8 cellular contexts compared by ENCODE assay signal in the genomic region with DNA sequence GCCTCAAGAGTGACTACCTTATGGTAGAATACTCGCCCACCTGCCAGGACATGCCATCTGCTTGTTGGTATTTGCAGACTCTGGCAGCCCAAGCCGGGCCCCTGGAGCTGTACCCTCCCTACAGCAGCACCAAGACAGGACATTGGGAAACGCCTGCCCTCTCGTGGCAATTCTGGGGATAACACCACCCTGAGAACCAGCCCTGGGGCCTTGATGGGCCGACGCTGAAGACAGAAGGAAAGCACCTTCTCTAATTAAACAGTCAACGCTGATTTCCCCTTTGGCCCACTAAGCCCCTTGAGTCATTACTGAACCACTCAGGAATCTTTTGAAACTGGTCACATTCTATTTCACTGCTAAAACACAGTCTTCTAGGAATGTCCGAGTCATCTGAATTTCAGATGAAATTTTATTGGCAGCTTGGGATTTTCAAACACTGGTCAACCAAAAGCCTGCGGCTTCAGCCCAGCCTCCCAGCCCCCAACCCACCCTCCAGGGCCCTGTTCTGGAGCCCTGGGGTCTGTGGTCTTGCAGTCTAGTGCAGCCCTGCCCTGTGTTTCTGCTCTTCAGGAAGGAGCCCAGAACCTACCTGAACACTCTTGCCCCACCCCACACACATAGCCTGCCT.
DNase-seq lines count a peak whose midpoint lies in the region; ATAC-seq, FAIRE-seq and TF ChIP-seq lines count a peak whose summit lies in the region.

No MANE protein-coding gene starts in this region.

- intact Hi-C loops in head of caudate nucleus (cut with DNase I) = loop anchor here (5.0 kb wide), 1 partner anchor 94 kb away; a partner anchor contains a TSS

- ATAC-seq in GM21717 (IDR thresholded peaks at IDR 0.05; ENCODE audit: unreplicated experiment) = peak; percentile 71

- no peaks in the 10 kb centered on the region for H3K9me3 ChIP-seq in SK-N-MC (ENCODE audit: low read depth, low read length)

- no peak overlapping the region for H3K4me3 Mint-ChIP-seq in progenitor cell of endocrine pancreas (ENCODE audit: low read depth)

- no peak overlapping the region for H3K27ac ChIP-seq in SK-N-MC

- peaks cover 38% of the 10 kb centered on the region for H3K27me3 Mint-ChIP-seq in progenitor cell of endocrine pancreas

- no peaks in the 10 kb centered on the region for H3K36me3 ChIP-seq in SK-N-MC (ENCODE audit: insufficient read depth, low read length)

- in situ Hi-C loops in KBM-7 (cut with MboI; ENCODE audit: low pct_unique_long_range_greater_than_20kb, low sequenced_read_pairs) = no loop called here

- no peaks in the 10 kb centered on the region for H3K36me3 Mint-ChIP-seq in progenitor cell of endocrine pancreas (ENCODE audit: insufficient read depth)

- H3K4me1 Mint-ChIP-seq in progenitor cell of endocrine pancreas (ENCODE audit: low read depth) = peaks cover 10% of the 10 kb centered on the region

- no peak overlapping the region for H3K9ac ChIP-seq in SK-N-MC (ENCODE audit: insufficient read length)

- no peak for FAIRE-seq in urothelium cell line (lab: Jason Lieb, UNC)

- H3K27ac Mint-ChIP-seq in progenitor cell of endocrine pancreas = peak overlapping the region; percentile 21

- peak; percentile 84 for DNase-seq in ELR (ENCODE audit: low read depth)
- DNase-seq in KBM-7 = peak; percentile 95
- DNase-seq in SK-N-MC (ENCODE audit: low read depth, low spot score) = peak; percentile 8
- DNase-seq in activated naive CD4-positive, alpha-beta T cell treated with anti-CD3 and anti-CD28 coated beads, Interleukin-2, amount 50 U/mL, for 16 hours = peak; percentile 81
- peak; percentile 42 to 88 (median 71) for DNase-seq in head of caudate nucleus
- DNase-seq in progenitor cell of endocrine pancreas (ENCODE audit: low spot score, unreplicated experiment) = peak; percentile 61
- peak; percentile 88 for DNase-seq in urothelium cell line (ENCODE audit: low spot score)

- peak; percentile 85 for TF ChIP-seq CTCF in progenitor cell of endocrine pancreas (IDR thresholded peaks at IDR 0.05; ENCODE audit: unreplicated experiment)

- H3K4me3 ChIP-seq in SK-N-MC = no peak overlapping the region

- H3K9me3 Mint-ChIP-seq in progenitor cell of endocrine pancreas (ENCODE audit: low read depth) = no peaks in the 10 kb centered on the region

Comparison
In these comparisons a context has a peak if more than half of its experiments do, and no peak if none do; other contexts are left out.
1. DNase-seq: peak in every context shown above with its lines; median percentile 95 in KBM-7; 88 in urothelium cell line; 84 in ELR; 81 in activated naive CD4-positive, alpha-beta T cell treated with anti-CD3 and anti-CD28 coated beads, Interleukin-2, amount 50 U/mL, for 16 hours; 71 in head of caudate nucleus; 61 in progenitor cell of endocrine pancreas; 8 in SK-N-MC.